Comparison of ENCODE assay signal across 2 cellular contexts in the genomic region with DNA sequence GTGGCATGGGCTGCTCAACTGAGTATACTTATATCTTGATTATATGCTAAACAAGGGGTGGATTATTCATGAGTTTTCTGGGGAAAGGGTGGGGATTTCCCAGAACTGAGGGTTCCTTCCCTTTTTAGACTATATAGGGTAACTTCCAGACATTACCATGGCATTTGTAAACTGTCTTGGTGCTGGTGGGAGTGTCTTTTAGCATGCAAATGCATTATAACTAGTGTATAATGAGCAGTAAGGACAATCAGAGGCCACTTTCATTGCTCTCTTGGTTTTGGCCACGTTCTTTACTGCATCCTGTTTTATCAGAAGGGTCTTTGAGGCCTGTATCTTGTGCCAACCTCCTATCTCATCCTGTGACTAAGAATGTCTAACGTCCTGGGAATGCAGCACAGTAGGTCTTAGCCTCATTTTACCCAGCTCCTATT.
TF ChIP-seq lines count a peak whose summit lies in the region.

No MANE protein-coding gene starts in this region.

TF ChIP-seq in WTC11, 78 proteins besides CTCF, POLR2A, EP300 and RAD21 (continues in another document):
- no peak for TF ChIP-seq TCF7 (CRISPR knock-in tag; IDR thresholded peaks at IDR 0.05; ENCODE audit: low read depth)
- no peak for TF ChIP-seq RELA (CRISPR knock-in tag; IDR thresholded peaks at IDR 0.05; ENCODE audit: borderline replicate concordance)
- TF ChIP-seq ZNF219 (CRISPR knock-in tag; IDR thresholded peaks at IDR 0.05; ENCODE audit: borderline replicate concordance), result no peak
- TF ChIP-seq SMAD3 (CRISPR knock-in tag; IDR thresholded peaks at IDR 0.05; ENCODE audit: borderline replicate concordance), result no peak
- no peak for TF ChIP-seq PRDM15 (CRISPR knock-in tag; IDR thresholded peaks at IDR 0.05)
- TF ChIP-seq, protein P1, sequence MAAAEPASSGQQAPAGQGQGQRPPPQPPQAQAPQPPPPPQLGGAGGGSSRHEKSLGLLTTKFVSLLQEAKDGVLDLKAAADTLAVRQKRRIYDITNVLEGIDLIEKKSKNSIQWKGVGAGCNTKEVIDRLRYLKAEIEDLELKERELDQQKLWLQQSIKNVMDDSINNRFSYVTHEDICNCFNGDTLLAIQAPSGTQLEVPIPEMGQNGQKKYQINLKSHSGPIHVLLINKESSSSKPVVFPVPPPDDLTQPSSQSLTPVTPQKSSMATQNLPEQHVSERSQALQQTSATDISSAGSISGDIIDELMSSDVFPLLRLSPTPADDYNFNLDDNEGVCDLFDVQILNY (CRISPR knock-in tag; IDR thresholded peaks at IDR 0.05), result no peak
- TF ChIP-seq, protein P2, sequence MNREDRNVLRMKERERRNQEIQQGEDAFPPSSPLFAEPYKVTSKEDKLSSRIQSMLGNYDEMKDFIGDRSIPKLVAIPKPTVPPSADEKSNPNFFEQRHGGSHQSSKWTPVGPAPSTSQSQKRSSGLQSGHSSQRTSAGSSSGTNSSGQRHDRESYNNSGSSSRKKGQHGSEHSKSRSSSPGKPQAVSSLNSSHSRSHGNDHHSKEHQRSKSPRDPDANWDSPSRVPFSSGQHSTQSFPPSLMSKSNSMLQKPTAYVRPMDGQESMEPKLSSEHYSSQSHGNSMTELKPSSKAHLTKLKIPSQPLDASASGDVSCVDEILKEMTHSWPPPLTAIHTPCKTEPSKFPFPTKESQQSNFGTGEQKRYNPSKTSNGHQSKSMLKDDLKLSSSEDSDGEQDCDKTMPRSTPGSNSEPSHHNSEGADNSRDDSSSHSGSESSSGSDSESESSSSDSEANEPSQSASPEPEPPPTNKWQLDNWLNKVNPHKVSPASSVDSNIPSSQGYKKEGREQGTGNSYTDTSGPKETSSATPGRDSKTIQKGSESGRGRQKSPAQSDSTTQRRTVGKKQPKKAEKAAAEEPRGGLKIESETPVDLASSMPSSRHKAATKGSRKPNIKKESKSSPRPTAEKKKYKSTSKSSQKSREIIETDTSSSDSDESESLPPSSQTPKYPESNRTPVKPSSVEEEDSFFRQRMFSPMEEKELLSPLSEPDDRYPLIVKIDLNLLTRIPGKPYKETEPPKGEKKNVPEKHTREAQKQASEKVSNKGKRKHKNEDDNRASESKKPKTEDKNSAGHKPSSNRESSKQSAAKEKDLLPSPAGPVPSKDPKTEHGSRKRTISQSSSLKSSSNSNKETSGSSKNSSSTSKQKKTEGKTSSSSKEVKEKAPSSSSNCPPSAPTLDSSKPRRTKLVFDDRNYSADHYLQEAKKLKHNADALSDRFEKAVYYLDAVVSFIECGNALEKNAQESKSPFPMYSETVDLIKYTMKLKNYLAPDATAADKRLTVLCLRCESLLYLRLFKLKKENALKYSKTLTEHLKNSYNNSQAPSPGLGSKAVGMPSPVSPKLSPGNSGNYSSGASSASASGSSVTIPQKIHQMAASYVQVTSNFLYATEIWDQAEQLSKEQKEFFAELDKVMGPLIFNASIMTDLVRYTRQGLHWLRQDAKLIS (CRISPR knock-in tag; IDR thresholded peaks at IDR 0.05; ENCODE audit: borderline replicate concordance), result no peak
- no peak for TF ChIP-seq ZNF263 (CRISPR knock-in tag; IDR thresholded peaks at IDR 0.05; ENCODE audit: low read depth)
- TF ChIP-seq GTF2I (CRISPR knock-in tag; conservative IDR thresholded peaks at IDR 0.05), result no peak
- no peak for TF ChIP-seq ZNF281 (CRISPR knock-in tag; IDR thresholded peaks at IDR 0.05)

TF ChIP-seq in GM12891, 5 proteins besides CTCF, POLR2A, EP300 and RAD21:
- TF ChIP-seq TAF1 (IDR thresholded peaks at IDR 0.05; ENCODE audit: low read depth, low read length), result no peak
